ENCODE assay signal across 8 cellular contexts in genomic region chr1:161045749-161046573, GRCh38. TPM values are rescaled to one million over a fixed set of nuclear protein-coding genes. Genes with fewer than 3 reads are reported as not detected.
DNase-seq lines count a peak whose midpoint lies in the region; ATAC-seq and TF ChIP-seq lines count a peak whose summit lies in the region.

Gene USF1 (minus strand): TSS chr1:161045977. CDS start chr1:161043275, 2,702 bp downstream.

- H3K27me3 ChIP-seq in liver (ENCODE audit: control insufficient read depth in 4 of 4, insufficient read depth in 4 of 4, low read length in 3 of 4): no peaks in the 10 kb centered on the region

- peaks cover 0 to 20% (median 19%) of the 10 kb centered on the region in 4 donors for H3K36me3 ChIP-seq in liver (ENCODE audit: control insufficient read depth in 4 of 4, insufficient read depth in 3 of 4, low read depth in 1 of 4, low read length in 3 of 4)

- under 1% methylated on average over 29 of the region's 29 CpGs for WGBS in liver

- H3K9me3 ChIP-seq in liver (ENCODE audit: control insufficient read depth in 4 of 4, low read length in 3 of 4): peaks cover 0 to 7% (median 2%) of the 10 kb centered on the region in 4 donors

- ATAC-seq in GM19395 (IDR thresholded peaks at IDR 0.05; ENCODE audit: unreplicated experiment) (peak; percentile 65), HG03565 (IDR thresholded peaks at IDR 0.05; ENCODE audit: unreplicated experiment) (peak; percentile 68)

- H3K4me1 ChIP-seq in liver (ENCODE audit: control insufficient read depth in 4 of 4, insufficient read depth in 4 of 4, low read length in 3 of 4): peaks cover 3 to 19% (median 9%) of the 10 kb centered on the region in 4 donors

- peak; percentile 65 to 95 (median 92) for DNase-seq in C1 segment of cervical spinal cord (lab: John Stamatoyannopoulos, UW)
- DNase-seq in NCI-H774 (lab: John Stamatoyannopoulos, UW): peak; percentile 95
- peak; percentile 88 for DNase-seq in activated CD4-positive, alpha-beta T cell treated with anti-CD3 and anti-CD28 coated beads, Interleukin-2, amount 50 U/mL, for 4 hours
- DNase-seq in dermis microvascular lymphatic vessel endothelial cell (ENCODE audit: low read depth in 2 of 2): peak; percentile 91 to 97
- DNase-seq in stimulated activated CD4-positive, alpha-beta T cell treated with anti-CD3 and anti-CD28 coated beads, Interleukin-4, amount 100 ng/mL, for 24 hours: peak; percentile 93

- peak; percentile 10 to 32 for TF ChIP-seq RAD21 in liver (IDR thresholded peaks at IDR 0.05)

- peak within 1 kb of the TSS; percentile 85 to 92 for H3K27ac ChIP-seq in liver (ENCODE audit: low read depth in 1 of 2, low read length in 2 of 2)

- TF ChIP-seq CTCF in liver (IDR thresholded peaks at IDR 0.05; ENCODE audit: low read depth, low read length, missing input control): no peak

- H3K4me3 ChIP-seq in liver (ENCODE audit: low read depth in 1 of 3, low read length in 3 of 3): peak within 1 kb of the TSS; percentile 89 to 97 (median 91)

- H3K9ac ChIP-seq in liver (ENCODE audit: low read depth in 1 of 2, low read length in 2 of 2): peak within 1 kb of the TSS; percentile 85 to 96

TF ChIP-seq in liver, 16 proteins besides CTCF, POLR2A, EP300 and RAD21:
- TF ChIP-seq ATF3 (IDR thresholded peaks at IDR 0.05) (peak; percentile 28), JUND (IDR thresholded peaks at IDR 0.05) (no peak), RXRA (IDR thresholded peaks at IDR 0.05) (peak; percentile 17 to 24), HNF4G (IDR thresholded peaks at IDR 0.05) (no peak), NR2F2 (IDR thresholded peaks at IDR 0.05) (peak; percentile 48), HNF4A (conservative IDR thresholded peaks at IDR 0.05) (no peak), GABPA (IDR thresholded peaks at IDR 0.05 in 1 of 2, conservative IDR thresholded peaks at IDR 0.05 in 1 of 2) (peak; percentile 95 to 97), REST (IDR thresholded peaks at IDR 0.05) (peak; percentile 74), YY1 (IDR thresholded peaks at IDR 0.05) (peak; percentile 100), FOXA1 (IDR thresholded peaks at IDR 0.05) (no peak), SP1 (IDR thresholded peaks at IDR 0.05) (peak; percentile 5), TAF1 (conservative IDR thresholded peaks at IDR 0.05) (peak; percentile 93), EGR1 (IDR thresholded peaks at IDR 0.05; ENCODE audit: low read depth in 2 of 2) (peak; percentile 16 to 55), ZBTB33 (IDR thresholded peaks at IDR 0.05) (peak; percentile 70), FOXA2 (IDR thresholded peaks at IDR 0.05) (no peak), MAX (IDR thresholded peaks at IDR 0.05) (peak; percentile 42)

RNA-seq across cellular contexts. Expression of gene USF1, which starts in this region (rescaled TPM):
- 83.2 and 94.9 TPM in 2 replicates for total RNA-seq in dermis microvascular lymphatic vessel endothelial cell
- 10 to 100 TPM; 29.8 to 43.5 TPM for total RNA-seq in liver
- polyA plus RNA-seq in liver: 10 to 100 TPM; 19.2 to 24.5 TPM

Comparison
In these comparisons a context has a peak if more than half of its experiments do, and no peak if none do; other contexts are left out.
1. Peak in every context shown above with its lines: DNase-seq, ATAC-seq, H3K4me3 ChIP-seq and H3K27ac ChIP-seq.